In genomic region chr3:184459355-184459754, GRCh38 we compare ENCODE assay signal across 17 cellular contexts.
DNase-seq lines count a peak whose midpoint lies in the region; ATAC-seq and TF ChIP-seq lines count a peak whose summit lies in the region.
"Had no signal": no experiment of that assay in that cellular context is flagged by ENCODE, and none has a peak within 500 bp of the region (broad histone marks: within the 10 kb centered on the region; RNA-seq: fewer than 3 reads in every experiment).

No MANE protein-coding gene starts in this region.

- WGBS in esophagus muscularis mucosa, result 66% methylated on average over 4 of the region's 4 CpGs

- DNase-seq in AG20443 (ENCODE audit: low spot score), result peak; percentile 81
- peak; percentile 64 for DNase-seq in HPDE6-E6E7 (ENCODE audit: extremely low spot score)
- DNase-seq in astrocyte of the spinal cord (ENCODE audit: low read depth, low spot score), result peak; percentile 76
- peak; percentile 90 to 99 for DNase-seq in lung microvascular endothelial cell (ENCODE audit: low read depth in 2 of 2)
- DNase-seq in NCI-H748 (lab: John Stamatoyannopoulos, UW; ENCODE audit: unreplicated experiment), result no peak
- DNase-seq in esophagus muscularis mucosa (ENCODE audit: extremely low spot score), result no peak
- no peak for DNase-seq in ureter (ENCODE audit: low spot score)
- DNase-seq: activated naive CD4-positive, alpha-beta T cell treated with Interleukin-2 at 50 U/mL for 16 hours; CD4-positive, CD25-positive, alpha-beta regulatory T cell; kidney; naive B cell; NCI-H1436; NCI-H748 treated with DMSO at 0.1 percent for 48 hours; SHP77 treated with DMSO at 0.1 percent for 48 hours; stimulated activated CD4-positive, alpha-beta T cell treated with anti-CD3 and anti-CD28 coated beads, Interleukin-4, amount 100 ng/mL, for 1 hour; stimulated activated naive CD4-positive, alpha-beta T cell had no signal

- no peak for TF ChIP-seq EP300 in esophagus muscularis mucosa (IDR thresholded peaks at IDR 0.05)

- no peaks in the 10 kb centered on the region for H3K27me3 ChIP-seq in esophagus muscularis mucosa

- H3K9me3 ChIP-seq in esophagus muscularis mucosa, result no peaks in the 10 kb centered on the region

- intact Hi-C loops in esophagus muscularis mucosa (cut with DNase I), result no loop called here

- no peak for ATAC-seq in HG03432 (IDR thresholded peaks at IDR 0.05; ENCODE audit: unreplicated experiment)

- in situ Hi-C loops in astrocyte of the spinal cord (cut with HindIII; ENCODE audit: low sequenced_read_pairs), result no loop called here

- TF ChIP-seq CTCF in astrocyte of the spinal cord (IDR thresholded peaks at IDR 0.05; ENCODE audit: low read depth, low read length), result no peak
- TF ChIP-seq CTCF in esophagus muscularis mucosa (IDR thresholded peaks at IDR 0.05), result no peak

- no peak for TF ChIP-seq POLR2A in esophagus muscularis mucosa (IDR thresholded peaks at IDR 0.05; ENCODE audit: low read depth)

- H3K27ac ChIP-seq in esophagus muscularis mucosa (replicated peaks in 1 of 4), result no peak overlapping the region

- H3K4me1 ChIP-seq in esophagus muscularis mucosa, result no peaks in the 10 kb centered on the region

- no peaks in the 10 kb centered on the region for H3K36me3 ChIP-seq in esophagus muscularis mucosa

- H3K4me3 ChIP-seq in astrocyte of the spinal cord (ENCODE audit: low read depth, low read length), result no peak overlapping the region
- no peak overlapping the region for H3K4me3 ChIP-seq in esophagus muscularis mucosa

Comparison
In these comparisons a context has a peak if more than half of its experiments do, and no peak if none do; other contexts are left out.
1. DNase-seq: peak in AG20443 (single experiment), HPDE6-E6E7 (single experiment), astrocyte of the spinal cord (single experiment) and lung microvascular endothelial cell (2 of 2); none in NCI-H748 (single experiment), esophagus muscularis mucosa (single experiment) and ureter (single experiment).